ENCODE assay signal across 12 cellular contexts in genomic region chr5:124718376-124718775, GRCh38. TPM values are rescaled to one million over a fixed set of nuclear protein-coding genes. Genes with fewer than 3 reads are reported as not detected.
DNase-seq lines count a peak whose midpoint lies in the region; ATAC-seq and TF ChIP-seq lines count a peak whose summit lies in the region.
"Had no signal": no experiment of that assay in that cellular context is flagged by ENCODE, and none has a peak within 500 bp of the region (broad histone marks: within the 10 kb centered on the region; RNA-seq: fewer than 3 reads in every experiment).

No MANE protein-coding gene starts in this region.

- no peak for TF ChIP-seq POLR2A in esophagus squamous epithelium (IDR thresholded peaks at IDR 0.05)

- ATAC-seq in GM18909 (IDR thresholded peaks at IDR 0.05; ENCODE audit: poor library complexity, unreplicated experiment): no peak

- peaks cover 0 to 26% (median 11%) of the 10 kb centered on the region in 3 donors for H3K4me1 ChIP-seq in esophagus squamous epithelium

- H4K20me1 ChIP-seq in neural cell (ENCODE audit: insufficient read depth): no peaks in the 10 kb centered on the region

- H3K9me3 ChIP-seq in neural cell (ENCODE audit: low read length): no peaks in the 10 kb centered on the region
- H3K9me3 ChIP-seq in esophagus squamous epithelium: no peaks in the 10 kb centered on the region

- no peaks in the 10 kb centered on the region for H3F3A ChIP-seq in neural cell (ENCODE audit: insufficient read depth, low read length, poor library complexity, severe bottlenecking)

- peak overlapping the region; percentile 23; the same call in 1 of the 2 replicates for H3K4me3 ChIP-seq in GM12864 (ENCODE audit: low read depth, low read length)
- H3K4me3 ChIP-seq in neural cell (ENCODE audit: low read length): peak overlapping the region; percentile 11
- peak overlapping the region in 1 of 4 donors; percentile 5 for H3K4me3 ChIP-seq in esophagus squamous epithelium

- DNase-seq in GM12864 (ENCODE audit: low read depth) (no peak), NCI-H2196 treated with DMSO at 0.1 percent for 48 hours (lab: John Stamatoyannopoulos, UW; ENCODE audit: unreplicated experiment) (peak; percentile 33), cerebellar cortex (ENCODE audit: low spot score) (peak; percentile 78), esophagus squamous epithelium (lab: John Stamatoyannopoulos, UW) (no peak)
- no peak for DNase-seq in stimulated activated naive CD4-positive, alpha-beta T cell (lab: John Stamatoyannopoulos, UW)
- DNase-seq in activated CD4-positive, alpha-beta T cell treated with anti-CD3 and anti-CD28 coated beads for 4 hours: no peak
- DNase-seq: activated CD4-positive, CD25-positive, alpha-beta regulatory T cell; activated gamma-delta T cell treated with Interleukin-2 at 50 U/mL for 16 hours; Caco-2 had no signal

- no peak overlapping the region for H3K9ac ChIP-seq in neural cell (ENCODE audit: low read length)
- H3K9ac ChIP-seq: KMS-11 had no signal

- H3K4me2 ChIP-seq in neural cell (ENCODE audit: low read length): peak overlapping the region; percentile 23
- H3K4me2 ChIP-seq: KMS-11 had no signal

- no peaks in the 10 kb centered on the region for H3K27me3 ChIP-seq in neural cell (ENCODE audit: insufficient read depth, low read depth, low read length)
- no peaks in the 10 kb centered on the region for H3K27me3 ChIP-seq in esophagus squamous epithelium

- H3K9me2 ChIP-seq in neural cell (ENCODE audit: insufficient read depth, low read length): no peaks in the 10 kb centered on the region

- WGBS in esophagus squamous epithelium, 2 donors: 18 to 19% methylated on average over 2 of the region's 2 CpGs

- TF ChIP-seq EP300 in neural cell (conservative IDR thresholded peaks at IDR 0.05; ENCODE audit: poor library complexity, severe bottlenecking): no peak

- TF ChIP-seq RAD21 in neural cell (conservative IDR thresholded peaks at IDR 0.05): no peak

- H3K79me2 ChIP-seq in neural cell (replicated peaks; ENCODE audit: insufficient read depth, low read length): peaks cover 76% of the 10 kb centered on the region

- H3K36me3 ChIP-seq in neural cell (ENCODE audit: insufficient read depth, low read length): no peaks in the 10 kb centered on the region
- no peaks in the 10 kb centered on the region for H3K36me3 ChIP-seq in esophagus squamous epithelium

- H3K27ac ChIP-seq in neural cell (ENCODE audit: low read length): no peak overlapping the region
- peak overlapping the region in 2 of 4 donors; percentile 13 to 17 for H3K27ac ChIP-seq in esophagus squamous epithelium
- H3K27ac ChIP-seq: KMS-11 had no signal

- intact Hi-C loops in esophagus squamous epithelium (cut with DNase I): no loop called here

- H2AFZ ChIP-seq in neural cell (ENCODE audit: low read depth, low read length): no peak overlapping the region

- no peak for TF ChIP-seq CTCF in GM12864 (IDR thresholded peaks at IDR 0.05; ENCODE audit: low read depth, low read length, missing control alignments)
- TF ChIP-seq CTCF in neural cell (IDR thresholded peaks at IDR 0.05; ENCODE audit: poor library complexity, severe bottlenecking): no peak
- TF ChIP-seq CTCF in esophagus squamous epithelium (IDR thresholded peaks at IDR 0.05): no peak

TF ChIP-seq in neural cell, 6 proteins besides CTCF, POLR2A, EP300 and RAD21:
- no peak for TF ChIP-seq TAF1 (IDR thresholded peaks at IDR 0.05; ENCODE audit: low read depth)
- TF ChIP-seq EZH2 (IDR thresholded peaks at IDR 0.05; ENCODE audit: borderline replicate concordance, insufficient read depth, low read length, poor library complexity, severe bottlenecking): no peak
- no peak for TF ChIP-seq SMC3 (conservative IDR thresholded peaks at IDR 0.05; ENCODE audit: poor library complexity)
- TF ChIP-seq REST (IDR thresholded peaks at IDR 0.05; ENCODE audit: borderline replicate concordance): no peak
- TF ChIP-seq POLR2AphosphoS5 (IDR thresholded peaks at IDR 0.05): no peak
- no peak for TF ChIP-seq MXI1 (conservative IDR thresholded peaks at IDR 0.05; ENCODE audit: poor library complexity, severe bottlenecking)

RNA-seq across cellular contexts. Expression of gene ZNF608, which starts 28.1 kb away (rescaled TPM):
- 32.4 and 39.3 TPM in 2 replicates for polyA plus RNA-seq in neural cell
- polyA minus RNA-seq in neural cell: 105 and 110 TPM in 2 replicates
- 10 to 100 TPM in 2 of 4 donors, 1 to 10 TPM in 2; 5.8 to 25.7 (median 10.4) TPM for total RNA-seq in esophagus squamous epithelium

Comparison
In these comparisons a context has a peak if more than half of its experiments do, and no peak if none do; other contexts are left out.
1. DNase-seq: peak in NCI-H2196 treated with DMSO at 0.1 percent for 48 hours (single experiment) and cerebellar cortex (single experiment); none in GM12864 (single experiment), stimulated activated naive CD4-positive, alpha-beta T cell (0 of 6), esophagus squamous epithelium (single experiment) and activated CD4-positive, alpha-beta T cell treated with anti-CD3 and anti-CD28 coated beads for 4 hours (0 of 2).